8 cellular contexts compared by ENCODE assay signal in the genomic region with DNA sequence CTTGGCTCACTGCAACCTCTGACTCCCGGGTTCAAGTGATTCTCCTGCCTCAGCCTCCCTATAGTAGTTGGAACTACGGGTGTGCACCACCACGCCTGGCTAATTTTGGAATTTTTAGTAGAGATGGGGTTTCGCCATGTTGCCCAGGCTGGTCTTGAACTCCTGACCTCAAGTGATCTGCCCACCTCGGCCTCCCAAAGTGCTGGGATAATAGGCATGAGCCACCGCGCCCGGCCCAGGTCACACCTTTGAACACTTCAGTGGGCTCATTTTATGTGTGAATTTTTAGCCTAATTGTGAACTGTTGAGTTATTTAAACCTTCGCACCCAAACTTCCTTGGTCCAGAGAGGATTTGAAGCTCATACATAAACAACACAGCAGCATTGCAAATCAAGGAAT.
DNase-seq lines count a peak whose midpoint lies in the region; ATAC-seq, FAIRE-seq and TF ChIP-seq lines count a peak whose summit lies in the region.
"Not testable (repeated sequence)": the region's sequence is repeated elsewhere in the genome, so short reads cannot be mapped to it uniquely, and the experiment has no call there.

No MANE protein-coding gene starts in this region.

- peaks cover 8 to 15% (median 12%) of the 10 kb centered on the region in 3 donors for H3K27me3 Mint-ChIP-seq in CD14-positive monocyte (ENCODE audit: low read depth in 3 of 3)
- H3K27me3 Mint-ChIP-seq in IgD-negative memory B cell; activated CD4-positive, alpha-beta memory T cell treated with anti-CD3 and anti-CD28 coated beads, Interleukin-2, amount 10 ng/mL, durations not matched to agents 7 days and 5 days; activated naive CD4-positive, alpha-beta T cell treated with anti-CD3 and anti-CD28 coated beads, Interleukin-2, amount 10 ng/mL, durations not matched to agents 7 days and 5 days; natural killer cell treated with Interleukin-12 subunit alpha and Interleukin-12 subunit beta and Interleukin-15 and Interleukin-18, amount 100 ng/mL, for 72 hours; stimulated activated memory B cell treated with anti-CD40 and anti-IgM and Interleukin-4, amounts not matched to agents 10 μg/mL and 1 μg/mL and 100 μg/mL, for 72 hours: not testable (repeated sequence)
- peaks cover 27% of the 10 kb centered on the region for H3K27me3 Mint-ChIP-seq in dendritic cell treated with granulocyte-macrophage colony-stimulating factor and Interleukin-4, amounts not matched to agents 40 ng/mL and 50 ng/mL, for 4 days

- not testable (repeated sequence) for TF ChIP-seq CTCF in CD14-positive monocyte (IDR thresholded peaks at IDR 0.05); kidney (IDR thresholded peaks at IDR 0.05; ENCODE audit: borderline replicate concordance, extremely low read depth, insufficient read depth)

- H3K4me3 Mint-ChIP-seq in CD14-positive monocyte; dendritic cell treated with granulocyte-macrophage colony-stimulating factor and Interleukin-4, amounts not matched to agents 40 ng/mL and 50 ng/mL, for 4 days: not testable (repeated sequence)
- H3K4me3 Mint-ChIP-seq in IgD-negative memory B cell, result peak overlapping the region in 3 of 4 donors; percentile 48 to 96 (median 78)
- H3K4me3 Mint-ChIP-seq in activated CD4-positive, alpha-beta memory T cell treated with anti-CD3 and anti-CD28 coated beads, Interleukin-2, amount 10 ng/mL, durations not matched to agents 7 days and 5 days, result peak overlapping the region; percentile 85
- peak overlapping the region; percentile 83 for H3K4me3 Mint-ChIP-seq in activated naive CD4-positive, alpha-beta T cell treated with anti-CD3 and anti-CD28 coated beads, Interleukin-2, amount 10 ng/mL, durations not matched to agents 7 days and 5 days
- H3K4me3 Mint-ChIP-seq in natural killer cell treated with Interleukin-12 subunit alpha and Interleukin-12 subunit beta and Interleukin-15 and Interleukin-18, amount 100 ng/mL, for 72 hours, result peak overlapping the region; percentile 94
- H3K4me3 Mint-ChIP-seq in stimulated activated memory B cell treated with anti-CD40 and anti-IgM and Interleukin-4, amounts not matched to agents 10 μg/mL and 1 μg/mL and 100 μg/mL, for 72 hours, result peak overlapping the region; percentile 94

- H3K9me3 ChIP-seq in kidney (ENCODE audit: control insufficient read depth in 1 of 2, low read length in 2 of 2), result not testable (repeated sequence)

- not testable (repeated sequence) for H3K27ac ChIP-seq in kidney (ENCODE audit: low read depth in 2 of 2, low read length in 2 of 2)

- H3K4me1 Mint-ChIP-seq in CD14-positive monocyte, result peaks cover 29% of the 10 kb centered on the region
- H3K4me1 Mint-ChIP-seq in IgD-negative memory B cell, result peaks cover 12 to 48% (median 28%) of the 10 kb centered on the region in 3 donors
- H3K4me1 Mint-ChIP-seq in activated CD4-positive, alpha-beta memory T cell treated with anti-CD3 and anti-CD28 coated beads, Interleukin-2, amount 10 ng/mL, durations not matched to agents 7 days and 5 days, result peaks cover 61% of the 10 kb centered on the region
- peaks cover 83% of the 10 kb centered on the region for H3K4me1 Mint-ChIP-seq in activated naive CD4-positive, alpha-beta T cell treated with anti-CD3 and anti-CD28 coated beads, Interleukin-2, amount 10 ng/mL, durations not matched to agents 7 days and 5 days
- H3K4me1 Mint-ChIP-seq in dendritic cell treated with granulocyte-macrophage colony-stimulating factor and Interleukin-4, amounts not matched to agents 40 ng/mL and 50 ng/mL, for 4 days (ENCODE audit: low read depth), result peaks cover 36% of the 10 kb centered on the region
- H3K4me1 Mint-ChIP-seq in natural killer cell treated with Interleukin-12 subunit alpha and Interleukin-12 subunit beta and Interleukin-15 and Interleukin-18, amount 100 ng/mL, for 72 hours (ENCODE audit: low read depth in 2 of 2), result peaks cover 62 to 65% of the 10 kb centered on the region in 2 donors
- peaks cover 75% of the 10 kb centered on the region for H3K4me1 Mint-ChIP-seq in stimulated activated memory B cell treated with anti-CD40 and anti-IgM and Interleukin-4, amounts not matched to agents 10 μg/mL and 1 μg/mL and 100 μg/mL, for 72 hours

- not testable (repeated sequence) for FAIRE-seq in kidney (lab: Jason Lieb, UNC)

- H3K9me3 Mint-ChIP-seq in CD14-positive monocyte; IgD-negative memory B cell; activated CD4-positive, alpha-beta memory T cell treated with anti-CD3 and anti-CD28 coated beads, Interleukin-2, amount 10 ng/mL, durations not matched to agents 7 days and 5 days; activated naive CD4-positive, alpha-beta T cell treated with anti-CD3 and anti-CD28 coated beads, Interleukin-2, amount 10 ng/mL, durations not matched to agents 7 days and 5 days; dendritic cell treated with granulocyte-macrophage colony-stimulating factor and Interleukin-4, amounts not matched to agents 40 ng/mL and 50 ng/mL, for 4 days; natural killer cell treated with Interleukin-12 subunit alpha and Interleukin-12 subunit beta and Interleukin-15 and Interleukin-18, amount 100 ng/mL, for 72 hours; stimulated activated memory B cell treated with anti-CD40 and anti-IgM and Interleukin-4, amounts not matched to agents 10 μg/mL and 1 μg/mL and 100 μg/mL, for 72 hours: not testable (repeated sequence)

- not testable (repeated sequence) for H3K36me3 ChIP-seq in kidney (ENCODE audit: control insufficient read depth in 1 of 2, insufficient read depth in 2 of 2, low read length in 2 of 2)

- ATAC-seq in natural killer cell treated with Interleukin-12 subunit alpha and Interleukin-12 subunit beta and Interleukin-15 and Interleukin-18, amount 100 ng/mL, for 72 hours; stimulated activated memory B cell treated with anti-CD40 and anti-IgM and Interleukin-4, amounts not matched to agents 10 μg/mL and 1 μg/mL and 100 μg/mL, for 72 hours: not testable (repeated sequence)

- CTCF ChIA-PET in activated CD4-positive, alpha-beta memory T cell treated with anti-CD3 and anti-CD28 coated beads, Interleukin-2, amount 10 ng/mL, durations not matched to agents 7 days and 5 days (lab: Charles Lee), result interaction anchor here (0.6 to 1.0 kb wide), 2 partner anchors 28 to 87 kb away, joined by 3 to 4 read pairs; a partner anchor contains a TSS
- CTCF ChIA-PET in activated naive CD4-positive, alpha-beta T cell treated with anti-CD3 and anti-CD28 coated beads, Interleukin-2, amount 10 ng/mL, durations not matched to agents 7 days and 5 days (lab: Charles Lee), result not testable (repeated sequence)

- H3K4me3 ChIP-seq in kidney (ENCODE audit: low read length in 2 of 2), result not testable (repeated sequence)

- intact Hi-C loops in CD14-positive monocyte (cut with micrococcal nuclease); dendritic cell treated with granulocyte-macrophage colony-stimulating factor and Interleukin-4, amounts not matched to agents 40 ng/mL and 50 ng/mL, for 4 days (cut with micrococcal nuclease); kidney (cut with DNase I): not testable (repeated sequence)

- peaks cover 0 to 13% of the 10 kb centered on the region in 2 donors for H3K4me1 ChIP-seq in kidney (ENCODE audit: control insufficient read depth in 1 of 2, insufficient read depth in 1 of 2, low read depth in 1 of 2, low read length in 2 of 2)

- POLR2A ChIA-PET in activated CD4-positive, alpha-beta memory T cell treated with anti-CD3 and anti-CD28 coated beads, Interleukin-2, amount 10 ng/mL, durations not matched to agents 7 days and 5 days (lab: Charles Lee), result interaction anchor here (1.2 kb wide), 1 partner anchor 87 kb away, joined by 5 read pairs; a partner anchor contains a TSS

- DNase-seq in CD14-positive monocyte (ENCODE audit: low spot score) (peak; percentile 10), kidney (peak; percentile 9)
- DNase-seq in activated CD4-positive, alpha-beta memory T cell treated with anti-CD3 and anti-CD28 coated beads, Interleukin-2, amount 10 ng/mL, durations not matched to agents 7 days and 5 days; activated naive CD4-positive, alpha-beta T cell treated with anti-CD3 and anti-CD28 coated beads, Interleukin-2, amount 10 ng/mL, durations not matched to agents 7 days and 5 days; natural killer cell treated with Interleukin-12 subunit alpha and Interleukin-12 subunit beta and Interleukin-15 and Interleukin-18, amount 100 ng/mL, for 72 hours (ENCODE audit: low spot score): not testable (repeated sequence)

- not testable (repeated sequence) for H3K36me3 Mint-ChIP-seq in CD14-positive monocyte; IgD-negative memory B cell; activated CD4-positive, alpha-beta memory T cell treated with anti-CD3 and anti-CD28 coated beads, Interleukin-2, amount 10 ng/mL, durations not matched to agents 7 days and 5 days (ENCODE audit: low read depth); activated naive CD4-positive, alpha-beta T cell treated with anti-CD3 and anti-CD28 coated beads, Interleukin-2, amount 10 ng/mL, durations not matched to agents 7 days and 5 days; dendritic cell treated with granulocyte-macrophage colony-stimulating factor and Interleukin-4, amounts not matched to agents 40 ng/mL and 50 ng/mL, for 4 days (ENCODE audit: low read depth); natural killer cell treated with Interleukin-12 subunit alpha and Interleukin-12 subunit beta and Interleukin-15 and Interleukin-18, amount 100 ng/mL, for 72 hours; stimulated activated memory B cell treated with anti-CD40 and anti-IgM and Interleukin-4, amounts not matched to agents 10 μg/mL and 1 μg/mL and 100 μg/mL, for 72 hours

- not testable (repeated sequence) for H3K9ac ChIP-seq in kidney (ENCODE audit: low read length in 2 of 2)

- H3K27ac Mint-ChIP-seq in CD14-positive monocyte (peak overlapping the region in 1 of 7 donors; percentile 53), IgD-negative memory B cell (peak overlapping the region; percentile 53 to 99 (median 57))
- H3K27ac Mint-ChIP-seq in activated CD4-positive, alpha-beta memory T cell treated with anti-CD3 and anti-CD28 coated beads, Interleukin-2, amount 10 ng/mL, durations not matched to agents 7 days and 5 days, result peak overlapping the region; percentile 99
- peak overlapping the region; percentile 100 for H3K27ac Mint-ChIP-seq in activated naive CD4-positive, alpha-beta T cell treated with anti-CD3 and anti-CD28 coated beads, Interleukin-2, amount 10 ng/mL, durations not matched to agents 7 days and 5 days
- H3K27ac Mint-ChIP-seq in dendritic cell treated with granulocyte-macrophage colony-stimulating factor and Interleukin-4, amounts not matched to agents 40 ng/mL and 50 ng/mL, for 4 days, result peak overlapping the region; percentile 41
- H3K27ac Mint-ChIP-seq in natural killer cell treated with Interleukin-12 subunit alpha and Interleukin-12 subunit beta and Interleukin-15 and Interleukin-18, amount 100 ng/mL, for 72 hours, result peak overlapping the region; percentile 95 to 98
- H3K27ac Mint-ChIP-seq in stimulated activated memory B cell treated with anti-CD40 and anti-IgM and Interleukin-4, amounts not matched to agents 10 μg/mL and 1 μg/mL and 100 μg/mL, for 72 hours, result peak overlapping the region; percentile 96
